19 cellular contexts compared by ENCODE assay signal in the genomic region with DNA sequence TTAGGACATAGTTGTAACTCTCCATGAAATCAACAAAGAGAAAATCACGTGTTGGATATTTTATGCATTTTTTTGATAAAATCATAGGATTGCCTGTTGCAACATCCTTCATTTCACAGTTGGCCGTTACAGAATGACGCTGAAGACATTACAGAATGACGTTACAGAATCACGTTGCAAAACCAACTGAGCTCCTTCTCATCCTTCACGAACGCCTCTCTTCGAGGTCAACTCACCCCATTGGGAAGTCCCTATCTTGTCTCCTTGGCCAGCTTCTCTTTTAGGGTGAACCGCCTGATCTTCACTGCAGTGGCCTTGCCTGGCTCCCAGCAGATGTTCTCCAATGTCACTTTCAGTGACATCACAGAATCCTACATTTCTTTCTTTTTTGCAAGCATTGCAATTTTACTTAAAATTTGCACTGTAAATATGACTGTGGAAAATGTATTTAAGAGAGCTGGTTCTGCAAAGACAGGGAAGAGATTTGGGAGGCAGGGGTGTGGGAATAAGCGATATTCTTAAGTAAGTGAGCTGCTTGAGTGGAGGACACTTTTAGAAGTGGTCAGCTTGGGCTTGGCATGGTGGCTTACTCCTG. TPM values are rescaled to one million over a fixed set of nuclear protein-coding genes. Genes with fewer than 3 reads are reported as not detected.
DNase-seq lines count a peak whose midpoint lies in the region; ATAC-seq and TF ChIP-seq lines count a peak whose summit lies in the region.
"Had no signal": no experiment of that assay in that cellular context is flagged by ENCODE, and none has a peak within 500 bp of the region (broad histone marks: within the 10 kb centered on the region; RNA-seq: fewer than 3 reads in every experiment).

No MANE protein-coding gene starts in this region.

- H3K56ac ChIP-seq in IMR-90 (ENCODE audit: extremely low read depth, insufficient read depth, low read length): no peak overlapping the region

- H2BK20ac ChIP-seq in IMR-90 (ENCODE audit: low read depth, low read length): no peak overlapping the region

- H3K23ac ChIP-seq in IMR-90 (ENCODE audit: low read depth, low read length): no peak overlapping the region

- no peak overlapping the region for H4K91ac ChIP-seq in IMR-90 (ENCODE audit: insufficient read depth, low read depth, low read length)

- H2AFZ ChIP-seq in IMR-90 (replicated peaks; ENCODE audit: low read length, poor library complexity): no peak overlapping the region

- intact Hi-C loops in IMR-90 (cut with micrococcal nuclease): no loop called here

- no TSS peak for BruUV-seq in IMR-90 (replicated peaks; lab: Mats Ljungman, UMichigan)

- dilution Hi-C loops in IMR-90 (cut with HindIII; ENCODE audit: low sequenced_read_pairs, unreplicated experiment): no loop called here

- no peak overlapping the region for H4K8ac ChIP-seq in IMR-90 (ENCODE audit: low read depth in 2 of 2, low read length in 2 of 2)

- no peaks in the 10 kb centered on the region for H3K9me1 ChIP-seq in IMR-90 (ENCODE audit: insufficient read depth, low read length)

- H3K4me1 ChIP-seq in IMR-90 (ENCODE audit: control insufficient read depth, insufficient read depth, low read length): no peaks in the 10 kb centered on the region
- H3K4me1 ChIP-seq: BE2C, SJCRH30 had no signal

- H3K9me3 ChIP-seq in IMR-90 (ENCODE audit: control insufficient read depth, insufficient read depth, low read length): no peaks in the 10 kb centered on the region
- H3K9me3 ChIP-seq: BE2C, SJCRH30 had no signal

- H2BK120ac ChIP-seq in IMR-90 (ENCODE audit: low read depth, low read length): no peak overlapping the region

- H3K4me2 ChIP-seq in IMR-90 (ENCODE audit: low read depth, low read length): no peak overlapping the region

- H2AK5ac ChIP-seq in IMR-90 (ENCODE audit: low read depth, low read length): no peak overlapping the region

- CTCF ChIA-PET in IMR-90 (lab: Yijun Ruan, JAX): no interaction called here

- H3K14ac ChIP-seq in IMR-90 (replicated peaks; ENCODE audit: low read depth, low read length): no peak overlapping the region

- DNase-seq in IMR-90: no peak
- DNase-seq in islet precursor cell: peak; percentile 6
- DNase-seq in progenitor cell of endocrine pancreas (ENCODE audit: low spot score, unreplicated experiment): no peak
- no peak for DNase-seq in NCI-H774 (lab: John Stamatoyannopoulos, UW)
- DNase-seq: BE2C; CD8-positive, alpha-beta memory T cell; GF-D8; HCEC 1CT; NCI-H1048; NCI-H146; NCI-H2081 treated with DMSO at 0.1 percent for 48 hours; NCI-H2227 treated with DMSO at 0.1 percent for 48 hours; NCI-H526; NK-92 treated with Interleukin-12 subunit alpha and Interleukin-12 subunit beta, amount 100 ng/mL, for 24 hours; SJCRH30; SW 1271 had no signal

- H2BK15ac ChIP-seq in IMR-90 (ENCODE audit: low read depth, low read length): no peak overlapping the region

- H3K4me3 ChIP-seq in IMR-90 (ENCODE audit: insufficient read depth, low read depth, low read length): no peak overlapping the region
- H3K4me3 ChIP-seq: SJCRH30 had no signal

- H3K27me3 Mint-ChIP-seq in progenitor cell of endocrine pancreas: no peaks in the 10 kb centered on the region
- H3K27me3 Mint-ChIP-seq: IgD-negative memory B cell had no signal

- no peak overlapping the region for H3K27ac Mint-ChIP-seq in progenitor cell of endocrine pancreas
- H3K27ac Mint-ChIP-seq: CD8-positive, alpha-beta memory T cell; IgD-negative memory B cell had no signal

- no peak overlapping the region for H4K5ac ChIP-seq in IMR-90 (ENCODE audit: low read depth, low read length)

- H4K20me1 ChIP-seq in IMR-90 (ENCODE audit: insufficient read depth, low read length): no peaks in the 10 kb centered on the region

- H3K18ac ChIP-seq in IMR-90 (ENCODE audit: low read depth, low read length): no peak overlapping the region

- H3K79me1 ChIP-seq in IMR-90 (ENCODE audit: low read depth in 1 of 2, low read length in 2 of 2): no peaks in the 10 kb centered on the region

- in situ Hi-C loops in IMR-90 (cut with MboI; ENCODE audit: low sequenced_read_pairs): no loop called here

- H3K4me1 Mint-ChIP-seq in progenitor cell of endocrine pancreas (ENCODE audit: low read depth): peaks cover 21% of the 10 kb centered on the region
- H3K4me1 Mint-ChIP-seq: CD8-positive, alpha-beta memory T cell had no signal

- H2AK9ac ChIP-seq in IMR-90 (replicated peaks; ENCODE audit: low read depth, low read length, poor library complexity): no peak overlapping the region

- H3K4me3 Mint-ChIP-seq in progenitor cell of endocrine pancreas (ENCODE audit: low read depth): no peak overlapping the region
- H3K4me3 Mint-ChIP-seq: CD8-positive, alpha-beta memory T cell; IgD-negative memory B cell had no signal

- no peak overlapping the region for H2BK5ac ChIP-seq in IMR-90 (ENCODE audit: low read depth, low read length, poor library complexity, severe bottlenecking)

- TF ChIP-seq CTCF in IMR-90 (conservative IDR thresholded peaks at IDR 0.05; ENCODE audit: low read depth, low read length) (no peak), progenitor cell of endocrine pancreas (IDR thresholded peaks at IDR 0.05; ENCODE audit: unreplicated experiment) (no peak)

- no peak overlapping the region for H3K27ac ChIP-seq in IMR-90 (ENCODE audit: insufficient read depth, low read length)
- H3K27ac ChIP-seq: RWPE1, SJCRH30 had no signal

- no peaks in the 10 kb centered on the region for H3K9me3 Mint-ChIP-seq in progenitor cell of endocrine pancreas (ENCODE audit: low read depth)
- H3K9me3 Mint-ChIP-seq: CD8-positive, alpha-beta memory T cell; IgD-negative memory B cell had no signal

- no peak overlapping the region for H3K9ac ChIP-seq in IMR-90 (ENCODE audit: low read depth, low read length)

- H3K36me3 ChIP-seq in IMR-90 (ENCODE audit: control insufficient read depth, insufficient read depth, low read length): no peaks in the 10 kb centered on the region
- H3K36me3 ChIP-seq: BE2C, SJCRH30 had no signal

- no peaks in the 10 kb centered on the region for H3K36me3 Mint-ChIP-seq in progenitor cell of endocrine pancreas (ENCODE audit: insufficient read depth)
- H3K36me3 Mint-ChIP-seq: CD8-positive, alpha-beta memory T cell had no signal

- no peak for TF ChIP-seq POLR2A in IMR-90 (IDR thresholded peaks at IDR 0.05; ENCODE audit: low read depth, low read length)

- WGBS in IMR-90 (ENCODE audit: extremely low coverage in 2 of 2, insufficient read length in 1 of 2), 2 experiments: 69% methylated on average over 7 of the region's 10 CpGs; no CpG with 5 or more reads in 1 of the 2 experiments

- H3K4ac ChIP-seq in IMR-90 (ENCODE audit: low read depth, low read length): no peak overlapping the region

- ATAC-seq in IMR-90 (ENCODE audit: low read depth): no peak

- TF ChIP-seq RAD21 in IMR-90 (IDR thresholded peaks at IDR 0.05; ENCODE audit: low read length): no peak

- POLR2A ChIA-PET in IMR-90 (lab: Charles Lee; ENCODE audit: unreplicated experiment): no interaction called here

- no peaks in the 10 kb centered on the region for H3K27me3 ChIP-seq in IMR-90 (ENCODE audit: control insufficient read depth, insufficient read depth, low read length)
- H3K27me3 ChIP-seq: BE2C, SJCRH30 had no signal

TF ChIP-seq in IMR-90, 13 proteins besides CTCF, POLR2A, EP300 and RAD21:
- TF ChIP-seq BHLHE40 (IDR thresholded peaks at IDR 0.05; ENCODE audit: low read depth, low read length): no peak
- TF ChIP-seq MAFK (IDR thresholded peaks at IDR 0.05; ENCODE audit: low read depth, low read length): peak; percentile 75
- TF ChIP-seq RCOR1 (IDR thresholded peaks at IDR 0.05; ENCODE audit: insufficient replicate concordance, low read length): no peak
- TF ChIP-seq CHD1 (IDR thresholded peaks at IDR 0.05; ENCODE audit: low read depth, low read length): no peak
- TF ChIP-seq MAZ (IDR thresholded peaks at IDR 0.05; ENCODE audit: borderline replicate concordance, low read depth, low read length): no peak

RNA-seq across cellular contexts. Expression of gene KRTAP5-7, which starts 5.0 kb away (rescaled TPM):
- total RNA-seq in IMR-90 (2012; rRNA removed) (not detected in 2 replicates), progenitor cell of endocrine pancreas (0.29 and 0.41 TPM in 2 replicates)
- not detected in 2 replicates for polyA plus RNA-seq in IMR-90 (2012; rRNA removed)
- not detected in 2 replicates for polyA plus RNA-seq in IMR-90 (2012; cell fraction: cytosol; rRNA removed)
- polyA plus RNA-seq in IMR-90 (2012; cell fraction: nucleus; rRNA removed; ENCODE audit: low replicate concordance): 0.08 and 0.39 TPM in 2 replicates
- total RNA-seq: CD8-positive, alpha-beta memory T cell; SJCRH30 had no signal
- polyA plus RNA-seq: AG04450; CD8-positive, alpha-beta memory T cell; IgD-negative memory B cell had no signal

RNA-seq across cellular contexts. Expression of gene KRTAP5-8, which starts 5.7 kb away (rescaled TPM):
- total RNA-seq in IMR-90 (2012; rRNA removed) (not detected in 2 replicates), progenitor cell of endocrine pancreas (0.24 TPM in 1 of 2 replicates, not detected in the other)
- polyA plus RNA-seq in IMR-90 (2012; rRNA removed): 0.07 TPM in 1 of 2 replicates, not detected in the other
- polyA plus RNA-seq in IMR-90 (2012; cell fraction: cytosol; rRNA removed): not detected in 2 replicates
- 0.36 and 0.37 TPM in 2 replicates for polyA plus RNA-seq in IMR-90 (2012; cell fraction: nucleus; rRNA removed; ENCODE audit: low replicate concordance)
- total RNA-seq: CD8-positive, alpha-beta memory T cell; SJCRH30 had no signal
- polyA plus RNA-seq: CD8-positive, alpha-beta memory T cell; IgD-negative memory B cell had no signal

RNA-seq across cellular contexts. Expression of gene KRTAP5-9, which starts 16.1 kb away (rescaled TPM):
- not detected in 2 replicates for total RNA-seq in IMR-90 (2012; rRNA removed)
- 0.09 TPM in 1 of 2 replicates, not detected in the other for polyA plus RNA-seq in IMR-90 (2012; rRNA removed)
- polyA plus RNA-seq in IMR-90 (2012; cell fraction: cytosol; rRNA removed): 0.03 TPM in 1 of 2 replicates, not detected in the other
- 0.66 and 1.9 TPM in 2 replicates for polyA plus RNA-seq in IMR-90 (2012; cell fraction: nucleus; rRNA removed; ENCODE audit: low replicate concordance)
- 0.26 and 0.53 TPM in 2 replicates for total RNA-seq in progenitor cell of endocrine pancreas
- total RNA-seq: CD8-positive, alpha-beta memory T cell; SJCRH30 had no signal
- polyA plus RNA-seq: AG04450; CD8-positive, alpha-beta memory T cell; IgD-negative memory B cell had no signal

RNA-seq across cellular contexts. Expression of gene KRTAP5-10, which starts 33.2 kb away (rescaled TPM):
- total RNA-seq in IMR-90 (2012; rRNA removed) (not detected in 2 replicates), progenitor cell of endocrine pancreas (0.41 TPM in 1 of 2 replicates, not detected in the other)
- not detected in 2 replicates for polyA plus RNA-seq in IMR-90 (2012; rRNA removed)
- polyA plus RNA-seq in IMR-90 (2012; cell fraction: cytosol; rRNA removed): 0.04 and 0.08 TPM in 2 replicates
- polyA plus RNA-seq in IMR-90 (2012; cell fraction: nucleus; rRNA removed; ENCODE audit: low replicate concordance): 0.18 and 0.19 TPM in 2 replicates
- total RNA-seq: CD8-positive, alpha-beta memory T cell; SJCRH30 had no signal
- polyA plus RNA-seq: AG04450; CD8-positive, alpha-beta memory T cell; IgD-negative memory B cell had no signal

RNA-seq across cellular contexts. Expression of gene KRTAP5-11, which starts 50.6 kb away (rescaled TPM):
- total RNA-seq in IMR-90 (2012; rRNA removed): not detected in 2 replicates
- polyA plus RNA-seq in IMR-90 (2012; rRNA removed): not detected in 2 replicates
- polyA plus RNA-seq in IMR-90 (2012; cell fraction: cytosol; rRNA removed): not detected in 2 replicates
- not detected in 2 replicates for polyA plus RNA-seq in IMR-90 (2012; cell fraction: nucleus; rRNA removed; ENCODE audit: low replicate concordance)
- not detected in 2 replicates for total RNA-seq in progenitor cell of endocrine pancreas
- total RNA-seq: CD8-positive, alpha-beta memory T cell; SJCRH30 had no signal
- polyA plus RNA-seq: AG04450; CD8-positive, alpha-beta memory T cell; IgD-negative memory B cell had no signal
